In genomic region chr11:64866173-64866491, GRCh38 we compare ENCODE assay signal across 7 cellular contexts. TPM values are rescaled to one million over a fixed set of nuclear protein-coding genes. Genes with fewer than 3 reads are reported as not detected.
DNase-seq lines count a peak whose midpoint lies in the region; TF ChIP-seq lines count a peak whose summit lies in the region.
"Had no signal": no experiment of that assay in that cellular context is flagged by ENCODE, and none has a peak within 500 bp of the region (broad histone marks: within the 10 kb centered on the region; RNA-seq: fewer than 3 reads in every experiment).

No MANE protein-coding gene starts in this region.

- in situ Hi-C loops in mammary epithelial cell (cut with MboI; ENCODE audit: low sequenced_read_pairs in 2 of 2) (no loop called here), transverse colon (cut with MboI; ENCODE audit: low pct_ligation_motif_present in 1 of 4, low pct_unique_long_range_greater_than_20kb in 1 of 4, low sequenced_read_pairs in 3 of 4) (no loop called here)

- H3K27ac ChIP-seq in breast epithelium: peak overlapping the region; percentile 48 to 80
- no peak overlapping the region for H3K27ac ChIP-seq in mammary epithelial cell (ENCODE audit: insufficient read depth, low read depth, low read length)
- H3K27ac ChIP-seq in esophagus muscularis mucosa (replicated peaks in 1 of 4): peak overlapping the region; percentile 93 to 98 (median 94)
- peak overlapping the region; percentile 93 to 96 (median 94) for H3K27ac ChIP-seq in transverse colon

- no peaks in the 10 kb centered on the region for H3K27me3 ChIP-seq in breast epithelium
- no peaks in the 10 kb centered on the region for H3K27me3 ChIP-seq in mammary epithelial cell (ENCODE audit: insufficient read depth, low read length)
- no peaks in the 10 kb centered on the region for H3K27me3 ChIP-seq in esophagus muscularis mucosa
- H3K27me3 ChIP-seq in transverse colon: no peaks in the 10 kb centered on the region

- H3K9me3 ChIP-seq in breast epithelium: no peaks in the 10 kb centered on the region
- no peaks in the 10 kb centered on the region for H3K9me3 ChIP-seq in mammary epithelial cell (replicated peaks; ENCODE audit: insufficient read depth, low read length)
- no peaks in the 10 kb centered on the region for H3K9me3 ChIP-seq in esophagus muscularis mucosa
- H3K9me3 ChIP-seq in transverse colon: no peaks in the 10 kb centered on the region

- TF ChIP-seq POLR2A in breast epithelium (IDR thresholded peaks at IDR 0.05) (no peak), esophagus muscularis mucosa (IDR thresholded peaks at IDR 0.05; ENCODE audit: low read depth) (no peak), transverse colon (IDR thresholded peaks at IDR 0.05) (no peak), lower leg skin (IDR thresholded peaks at IDR 0.05) (no peak)

- H3K36me3 ChIP-seq in breast epithelium (no peaks in the 10 kb centered on the region), mammary epithelial cell (ENCODE audit: insufficient read depth, low read length) (peaks cover 2% of the 10 kb centered on the region), esophagus muscularis mucosa (peaks cover 0 to 12% (median 6%) of the 10 kb centered on the region in 4 donors), transverse colon (no peaks in the 10 kb centered on the region)

- H3K4me2 ChIP-seq in mammary epithelial cell (ENCODE audit: insufficient read depth, low read depth, low read length): no peak overlapping the region

- dilution Hi-C loops in mammary epithelial cell (cut with HindIII; ENCODE audit: low sequenced_read_pairs): no loop called here

- H3K9ac ChIP-seq in mammary epithelial cell (ENCODE audit: insufficient read depth, low read length): no peak overlapping the region

- H3K4me3 ChIP-seq in breast epithelium (no peak overlapping the region), mammary epithelial cell (replicated peaks in 1 of 3; ENCODE audit: insufficient read depth in 1 of 3, low read depth in 2 of 3, low read length in 3 of 3) (no peak overlapping the region), esophagus muscularis mucosa (no peak overlapping the region), transverse colon (no peak overlapping the region), lower leg skin (ENCODE audit: low read depth, poor library complexity, severe bottlenecking) (no peak overlapping the region)

- BruUV-seq in mammary epithelial cell (replicated peaks; lab: Mats Ljungman, UMichigan): no TSS peak

- CTCF ChIA-PET in mammary epithelial cell (lab: Charles Lee; ENCODE audit: low non-redundant PET): no interaction called here

- peaks cover 96% of the 10 kb centered on the region for H3K79me2 ChIP-seq in mammary epithelial cell (ENCODE audit: insufficient read depth, low read length)

- TF ChIP-seq CTCF in breast epithelium (IDR thresholded peaks at IDR 0.05) (no peak), mammary epithelial cell (conservative IDR thresholded peaks at IDR 0.05 in 1 of 2, IDR thresholded peaks at IDR 0.05 in 1 of 2; ENCODE audit: extremely low read depth in 1 of 2, insufficient read depth in 1 of 2, low read depth in 1 of 2, low read length in 2 of 2) (no peak), esophagus muscularis mucosa (IDR thresholded peaks at IDR 0.05) (no peak), transverse colon (IDR thresholded peaks at IDR 0.05) (no peak), lower leg skin (IDR thresholded peaks at IDR 0.05) (no peak)

- no peak for TF ChIP-seq EP300 in esophagus muscularis mucosa (IDR thresholded peaks at IDR 0.05)
- TF ChIP-seq EP300 in transverse colon (IDR thresholded peaks at IDR 0.05; ENCODE audit: low read depth): no peak

- intact Hi-C loops in breast epithelium (cut with DNase I; ENCODE audit: low total_unique reads): no loop called here
- intact Hi-C loops in mammary epithelial cell (cut with micrococcal nuclease): no loop called here
- intact Hi-C loops in esophagus muscularis mucosa (cut with DNase I): no loop called here
- intact Hi-C loops in transverse colon (cut with DNase I; ENCODE audit: low total_unique reads): no loop called here
- intact Hi-C loops in lower leg skin (cut with DNase I; ENCODE audit: low total_unique reads): no loop called here

- DNase-seq in breast epithelium (ENCODE audit: low spot score in 2 of 2): no peak
- no peak for DNase-seq in mammary epithelial cell
- no peak for DNase-seq in esophagus muscularis mucosa (ENCODE audit: extremely low spot score)
- no peak for DNase-seq in transverse colon
- DNase-seq in lower leg skin (ENCODE audit: low spot score in 2 of 2): no peak
- DNase-seq in NCI-H774 (lab: John Stamatoyannopoulos, UW): no peak
- DNase-seq: NCI-H345 had no signal

- H2AFZ ChIP-seq in mammary epithelial cell (ENCODE audit: low read depth, low read length): no peak overlapping the region

- H4K20me1 ChIP-seq in mammary epithelial cell (ENCODE audit: insufficient read depth, low read length): no peaks in the 10 kb centered on the region

- H3K4me1 ChIP-seq in breast epithelium (peaks cover 30 to 53% of the 10 kb centered on the region in 2 donors), mammary epithelial cell (ENCODE audit: insufficient read depth, low read length) (peaks cover 76% of the 10 kb centered on the region), esophagus muscularis mucosa (peaks cover 98 to 100% (median 100%) of the 10 kb centered on the region in 4 donors), transverse colon (peaks cover 57 to 86% (median 65%) of the 10 kb centered on the region in 4 donors)

- 100% methylated on average over 4 of the region's 4 CpGs for WGBS in mammary epithelial cell (ENCODE audit: low coverage, missing lambda C conversion rate)
- 93% methylated on average over 4 of the region's 4 CpGs for WGBS in esophagus muscularis mucosa
- 81% methylated on average over 4 of the region's 4 CpGs; no CpG with 5 or more reads in 1 of the 2 donors for WGBS in transverse colon (ENCODE audit: low coverage in 1 of 2), 2 donors
- 89 to 97% methylated on average over 4 of the region's 4 CpGs for WGBS in lower leg skin, 2 donors

RNA-seq across cellular contexts. Expression of gene EHD1, which starts 12.3 kb away (rescaled TPM):
- 10 to 100 TPM; 26.9 to 45.4 (median 31.2) TPM for total RNA-seq in breast epithelium
- 100 to 1,000 TPM in 1 of 2 donors, 10 to 100 TPM in 1; 71.2 to 172 TPM for total RNA-seq in mammary epithelial cell
- 219 TPM for polyA plus RNA-seq in mammary epithelial cell
- 255 TPM for polyA minus RNA-seq in mammary epithelial cell
- 100 to 1,000 TPM in 2 of 4 donors, 10 to 100 TPM in 2; 57.0 to 193 (median 104) TPM for total RNA-seq in esophagus muscularis mucosa
- 100 to 1,000 TPM in 2 of 4 donors, 10 to 100 TPM in 2; 67.9 to 202 (median 116) TPM for total RNA-seq in transverse colon
- total RNA-seq in lower leg skin: 10 to 100 TPM; 81.0 to 98.9 (median 90.5) TPM

RNA-seq across cellular contexts. Expression of gene CDC42BPG, which starts 21.7 kb away (rescaled TPM):
- 10 to 100 TPM in 1 of 3 donors, 1 to 10 TPM in 1, not detected in 1; 5.9 to 14.9 TPM for total RNA-seq in breast epithelium
- total RNA-seq in mammary epithelial cell: 10 to 100 TPM; 10.5 to 18.7 TPM
- 3.7 TPM for polyA plus RNA-seq in mammary epithelial cell
- 8.1 TPM for polyA minus RNA-seq in mammary epithelial cell
- under 1 TPM in 3 of 4 donors, not detected in 1; 0.33 to 0.46 (median 0.39) TPM for total RNA-seq in esophagus muscularis mucosa
- total RNA-seq in transverse colon: 10 to 100 TPM; 32.6 to 82.3 (median 46.9) TPM
- total RNA-seq in lower leg skin: 10 to 100 TPM; 40.3 to 81.3 (median 50.1) TPM

RNA-seq across cellular contexts. Expression of gene ATG2A, which starts 50.9 kb away (rescaled TPM):
- total RNA-seq in breast epithelium (10 to 100 TPM; 20.0 to 22.1 (median 21.2) TPM), mammary epithelial cell (10 to 100 TPM; 20.7 to 21.0 TPM), esophagus muscularis mucosa (10 to 100 TPM; 19.9 to 28.7 (median 26.1) TPM), transverse colon (10 to 100 TPM; 30.1 to 82.3 (median 46.4) TPM), lower leg skin (100 to 1,000 TPM in 1 of 4 donors, 10 to 100 TPM in 3; 73.8 to 118 (median 91.2) TPM)
- 7.0 TPM for polyA plus RNA-seq in mammary epithelial cell
- polyA minus RNA-seq in mammary epithelial cell: 9.8 TPM

RNA-seq across cellular contexts. Expression of gene MEN1, which starts 55.8 kb away (rescaled TPM):
- total RNA-seq in breast epithelium: 10 to 100 TPM; 11.4 to 19.0 (median 14.8) TPM
- total RNA-seq in mammary epithelial cell: 10 to 100 TPM; 20.7 to 35.7 TPM
- polyA plus RNA-seq in mammary epithelial cell: 24.7 TPM
- polyA minus RNA-seq in mammary epithelial cell: 23.4 TPM
- 10 to 100 TPM; 10.4 to 18.7 (median 11.5) TPM for total RNA-seq in esophagus muscularis mucosa
- 10 to 100 TPM; 19.5 to 30.3 (median 25.4) TPM for total RNA-seq in transverse colon
- 10 to 100 TPM; 20.5 to 42.7 (median 32.2) TPM for total RNA-seq in lower leg skin

RNA-seq across cellular contexts. Expression of gene PPP2R5B, which starts 58.4 kb away (rescaled TPM):
- total RNA-seq in breast epithelium (10 to 100 TPM; 12.8 to 14.0 (median 13.8) TPM), mammary epithelial cell (10 to 100 TPM; 13.8 to 32.7 TPM), esophagus muscularis mucosa (10 to 100 TPM; 24.1 to 38.8 (median 29.0) TPM), transverse colon (10 to 100 TPM; 16.7 to 38.1 (median 26.8) TPM), lower leg skin (10 to 100 TPM; 21.8 to 43.6 (median 34.0) TPM)
- polyA plus RNA-seq in mammary epithelial cell: 11.4 TPM
- 14.2 TPM for polyA minus RNA-seq in mammary epithelial cell
